ENCODE assay signal across 24 cellular contexts in genomic region chr3:172981407-172981983, GRCh38.
"Had no signal": no experiment of that assay in that cellular context is flagged by ENCODE, and none has a peak within 500 bp of the region (broad histone marks: within the 10 kb centered on the region; RNA-seq: fewer than 3 reads in every experiment).

No MANE protein-coding gene starts in this region.

- H3K27ac ChIP-seq: brain microvascular endothelial cell, SJCRH30, SK-N-MC had no signal

- H3K4me3 Mint-ChIP-seq: activated CD4-positive, alpha-beta T cell treated with anti-CD3 and anti-CD28 coated beads, Interleukin-2, amount 10 ng/mL, durations not matched to agents 24 days and 14 days; activated CD8-positive, alpha-beta T cell treated with anti-CD3 and anti-CD28 coated beads for 36 hours; activated naive CD8-positive, alpha-beta T cell treated with anti-CD3 and anti-CD28 coated beads for 36 hours; activated T-cell treated with anti-CD3 and anti-CD28 coated beads, Interleukin-2, amount 50 U/mL, for 72 hours; activated T-helper 17 cell treated with anti-CD3 and anti-CD28 coated beads, Interleukin-2, amount 50 U/mL, for 72 hours had no signal

- H3K4me1 Mint-ChIP-seq: activated CD4-positive, alpha-beta T cell treated with anti-CD3 and anti-CD28 coated beads, Interleukin-2, amount 10 ng/mL, durations not matched to agents 24 days and 14 days; activated naive CD8-positive, alpha-beta T cell treated with anti-CD3 and anti-CD28 coated beads for 36 hours; activated T-helper 17 cell treated with anti-CD3 and anti-CD28 coated beads, Interleukin-2, amount 50 U/mL, for 72 hours had no signal

- H3K9me3 Mint-ChIP-seq: activated CD4-positive, alpha-beta T cell treated with anti-CD3 and anti-CD28 coated beads, Interleukin-2, amount 10 ng/mL, durations not matched to agents 24 days and 14 days; activated CD8-positive, alpha-beta T cell treated with anti-CD3 and anti-CD28 coated beads for 36 hours; activated naive CD8-positive, alpha-beta T cell treated with anti-CD3 and anti-CD28 coated beads for 36 hours; activated T-helper 17 cell treated with anti-CD3 and anti-CD28 coated beads, Interleukin-2, amount 50 U/mL, for 72 hours had no signal

- ATAC-seq: activated CD8-positive, alpha-beta T cell treated with anti-CD3 and anti-CD28 coated beads for 36 hours; activated T-cell treated with anti-CD3 and anti-CD28 coated beads, Interleukin-2, amount 50 U/mL, for 72 hours; activated T-helper 17 cell treated with anti-CD3 and anti-CD28 coated beads, Interleukin-2, amount 50 U/mL, for 72 hours had no signal

- H3K4me3 ChIP-seq: SJCRH30, SK-N-MC had no signal

- H3K4me1 ChIP-seq: SJCRH30 had no signal

- DNase-seq: activated CD4-positive, alpha-beta T cell treated with anti-CD3 and anti-CD28 coated beads, Interleukin-2, amount 10 ng/mL, durations not matched to agents 24 days and 14 days; activated CD4-positive, alpha-beta T cell treated with anti-CD3 and anti-CD28 coated beads, Interleukin-2, amount 50 U/mL, for 4 hours; activated CD8-positive, alpha-beta T cell treated with anti-CD3 and anti-CD28 coated beads for 36 hours; activated effector memory CD4-positive, alpha-beta T cell treated with anti-CD3 and anti-CD28 coated beads, Interleukin-2, amount 50 U/mL, for 16 hours; activated naive CD4-positive, alpha-beta T cell; activated naive CD4-positive, alpha-beta T cell treated with anti-CD3 and anti-CD28 coated beads, Interleukin-2, amount 50 U/mL, for 16 hours; activated naive CD8-positive, alpha-beta T cell treated with anti-CD3 and anti-CD28 coated beads for 36 hours; activated T-cell treated with anti-CD3 and anti-CD28 coated beads, Interleukin-2, amount 50 U/mL, for 1 hour; activated T-cell treated with anti-CD3 and anti-CD28 coated beads, Interleukin-2, amount 50 U/mL, for 72 hours; amniotic stem cell; aorta; brain microvascular endothelial cell; central memory CD4-positive, alpha-beta T cell; NCI-H1105; NCI-H1417 treated with DMSO at 0.1 percent for 48 hours; NCI-H1930; NCI-H2081 treated with DMSO at 0.1 percent for 48 hours; NCI-H510A; NCI-H526; SHP77; SJCRH30 had no signal

- H3K36me3 Mint-ChIP-seq: activated naive CD8-positive, alpha-beta T cell treated with anti-CD3 and anti-CD28 coated beads for 36 hours had no signal

- H3K36me3 ChIP-seq: brain microvascular endothelial cell, SJCRH30 had no signal

- H3K27ac Mint-ChIP-seq: activated CD4-positive, alpha-beta T cell treated with anti-CD3 and anti-CD28 coated beads, Interleukin-2, amount 10 ng/mL, durations not matched to agents 24 days and 14 days; activated CD8-positive, alpha-beta T cell treated with anti-CD3 and anti-CD28 coated beads for 36 hours; activated naive CD8-positive, alpha-beta T cell treated with anti-CD3 and anti-CD28 coated beads for 36 hours; activated T-cell treated with anti-CD3 and anti-CD28 coated beads, Interleukin-2, amount 50 U/mL, for 72 hours; activated T-helper 17 cell treated with anti-CD3 and anti-CD28 coated beads, Interleukin-2, amount 50 U/mL, for 72 hours had no signal

- H3K27me3 ChIP-seq: brain microvascular endothelial cell, SJCRH30 had no signal

- H3K9me3 ChIP-seq: SJCRH30 had no signal

- FAIRE-seq: TTC549 had no signal
